ENCODE assay signal across 1 cellular context in the genomic region with DNA sequence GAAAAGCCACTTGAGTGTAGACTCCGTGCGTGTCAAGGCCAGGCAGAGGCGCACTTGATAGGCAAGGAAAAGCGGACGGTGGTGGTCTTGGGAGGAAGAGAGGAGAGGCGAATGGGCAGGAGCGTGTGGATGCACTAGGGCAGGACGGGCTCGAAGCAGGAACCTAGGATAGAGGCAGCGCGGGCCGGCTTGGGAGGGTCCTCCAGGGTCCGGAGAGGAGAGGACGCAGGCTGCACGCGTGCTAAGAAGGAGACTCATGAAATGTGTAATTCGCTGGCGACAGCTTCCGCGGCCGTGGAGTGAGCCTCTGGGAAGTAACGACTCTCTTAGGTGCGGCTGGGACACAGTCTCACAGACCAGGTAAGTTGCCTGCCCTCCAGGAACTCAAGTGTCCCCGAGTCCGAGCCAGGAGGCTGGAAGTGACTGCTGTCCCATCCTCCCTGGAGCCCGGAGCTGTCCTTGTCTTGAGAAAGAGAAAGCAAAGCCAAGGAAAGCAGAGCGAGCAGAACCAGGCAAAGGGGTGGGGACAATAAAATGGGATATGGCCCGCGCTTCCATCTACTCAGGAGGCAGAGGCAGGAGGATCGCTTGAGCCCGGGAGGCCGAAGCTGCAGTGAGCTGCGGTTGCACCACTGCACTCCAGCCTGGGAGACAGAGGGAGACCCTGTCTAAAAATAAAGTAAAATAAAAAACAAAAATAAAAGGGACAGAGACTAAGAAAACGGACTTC.
TF ChIP-seq lines count a peak whose summit lies in the region.

No MANE protein-coding gene starts in this region.

TF ChIP-seq in GM23338, 12 proteins besides CTCF, POLR2A, EP300 and RAD21 (continued from another document):
- TF ChIP-seq EZH2phosphoT487 (IDR thresholded peaks at IDR 0.05; ENCODE audit: unreplicated experiment) = no peak
TF ChIP-seq in GM23338: peak in this region for 0.
